ENCODE assay signal across 1 cellular context in genomic region chr12:57611116-57611809, GRCh38.
A peak's percentile ranks its signal among the peaks of the same experiment; 100 is the strongest.
TF ChIP-seq lines count a peak whose summit lies in the region.

Gene ARHGEF25 (plus strand): TSS chr12:57611435. CDS start chr12:57611895, 460 bp downstream.

TF ChIP-seq in HepG2, 621 proteins besides CTCF, POLR2A, EP300 and RAD21 (continued from another document and continues in another):
- TF ChIP-seq ZNF512B (CRISPR knock-in tag; IDR thresholded peaks at IDR 0.05; ENCODE audit: borderline replicate concordance): no peak
- TF ChIP-seq TIGD3 (CRISPR knock-in tag; IDR thresholded peaks at IDR 0.05; ENCODE audit: borderline replicate concordance): no peak
- 0 out of 2 replicates have a peak, but pooled peaks have one; percentile 50 for TF ChIP-seq ZNF335 (CRISPR knock-in tag; IDR thresholded peaks at IDR 0.05)
- peak; percentile 47; the same call in 1 of the 2 replicates for TF ChIP-seq DR1 (CRISPR knock-in tag; IDR thresholded peaks at IDR 0.05)
- TF ChIP-seq POLR2G (IDR thresholded peaks at IDR 0.05; ENCODE audit: low read depth, low read length): peak; percentile 80
- TF ChIP-seq ZNF260 (CRISPR knock-in tag; IDR thresholded peaks at IDR 0.05; ENCODE audit: borderline replicate concordance, low read depth): no peak
- no peak for TF ChIP-seq ATF2 (CRISPR knock-in tag; IDR thresholded peaks at IDR 0.05)
- 0 out of 2 replicates have a peak, but pooled peaks have one; percentile 73 for TF ChIP-seq ZNF557 (CRISPR knock-in tag; IDR thresholded peaks at IDR 0.05)
- TF ChIP-seq ZNF232 (CRISPR knock-in tag; IDR thresholded peaks at IDR 0.05; ENCODE audit: borderline replicate concordance): 0 out of 2 replicates have a peak, but pooled peaks have one; percentile 61
- TF ChIP-seq MYC (CRISPR knock-in tag; IDR thresholded peaks at IDR 0.05; ENCODE audit: borderline replicate concordance): peak; percentile 86; the same call in 1 of the 2 replicates
- TF ChIP-seq ZNF101 (CRISPR knock-in tag; IDR thresholded peaks at IDR 0.05; ENCODE audit: borderline replicate concordance, low read depth): no peak
- TF ChIP-seq PHF8 (CRISPR knock-in tag; IDR thresholded peaks at IDR 0.05): peak; percentile 93
- TF ChIP-seq NR0B2 (CRISPR knock-in tag; IDR thresholded peaks at IDR 0.05): peak; percentile 53; the same call in 1 of the 2 replicates
- TF ChIP-seq CBFB (CRISPR knock-in tag; IDR thresholded peaks at IDR 0.05): no peak
- peak; percentile 59; the same call in 1 of the 2 replicates for TF ChIP-seq ZNF746 (CRISPR knock-in tag; IDR thresholded peaks at IDR 0.05)
- TF ChIP-seq PATZ1 (CRISPR knock-in tag; IDR thresholded peaks at IDR 0.05): peak; percentile 77; the same call in 1 of the 2 replicates
- no peak for TF ChIP-seq ZNF205 (CRISPR knock-in tag; IDR thresholded peaks at IDR 0.05)
- peak; percentile 93 for TF ChIP-seq ZFY (CRISPR knock-in tag; IDR thresholded peaks at IDR 0.05)
- TF ChIP-seq ETV5 (CRISPR knock-in tag; IDR thresholded peaks at IDR 0.05; ENCODE audit: borderline replicate concordance): peak; percentile 69; the same call in 1 of the 2 replicates
- no peak for TF ChIP-seq ARNT2 (CRISPR knock-in tag; IDR thresholded peaks at IDR 0.05; ENCODE audit: low read depth)
- TF ChIP-seq PBX3 (CRISPR knock-in tag; IDR thresholded peaks at IDR 0.05; ENCODE audit: borderline replicate concordance): no peak
- peak; percentile 87 for TF ChIP-seq KDM5B (CRISPR knock-in tag; IDR thresholded peaks at IDR 0.05; ENCODE audit: borderline replicate concordance)
- peak; percentile 83 for TF ChIP-seq GABPB1 (CRISPR knock-in tag; IDR thresholded peaks at IDR 0.05)
- peak; percentile 51; the same call in 1 of the 2 replicates for TF ChIP-seq ETV6 (CRISPR knock-in tag; conservative IDR thresholded peaks at IDR 0.05)
- no peak for TF ChIP-seq TCF12 (IDR thresholded peaks at IDR 0.05)
- TF ChIP-seq TCF12 (CRISPR knock-in tag; IDR thresholded peaks at IDR 0.05): peak; percentile 84
- no peak for TF ChIP-seq ARID5B (CRISPR knock-in tag; IDR thresholded peaks at IDR 0.05)
- no peak for TF ChIP-seq CREB1 (IDR thresholded peaks at IDR 0.05)
- no peak for TF ChIP-seq CREB1 (CRISPR knock-in tag; IDR thresholded peaks at IDR 0.05)
- no peak for TF ChIP-seq SKI (IDR thresholded peaks at IDR 0.05; ENCODE audit: partially characterized antibody)
- no peak for TF ChIP-seq ZBTB39 (CRISPR knock-in tag; IDR thresholded peaks at IDR 0.05)
- no peak for TF ChIP-seq ZKSCAN8 (CRISPR knock-in tag; IDR thresholded peaks at IDR 0.05; ENCODE audit: borderline replicate concordance)
- TF ChIP-seq YY1 (IDR thresholded peaks at IDR 0.05; ENCODE audit: insufficient read depth, insufficient replicate concordance, low read depth, low read length): peak; percentile 38
- TF ChIP-seq REXO4 (CRISPR knock-in tag; IDR thresholded peaks at IDR 0.05; ENCODE audit: borderline replicate concordance): no peak
- 0 out of 2 replicates have a peak, but pooled peaks have one; percentile 58 for TF ChIP-seq IKZF5 (CRISPR knock-in tag; IDR thresholded peaks at IDR 0.05)
- no peak for TF ChIP-seq PAF1 (CRISPR knock-in tag; IDR thresholded peaks at IDR 0.05)
- 0 out of 2 replicates have a peak, but pooled peaks have one; percentile 34 for TF ChIP-seq ZC3H4 (CRISPR knock-in tag; IDR thresholded peaks at IDR 0.05; ENCODE audit: borderline replicate concordance)
- TF ChIP-seq HNF4A (CRISPR knock-in tag; IDR thresholded peaks at IDR 0.05): peak; percentile 45; the same call in 1 of the 2 replicates
- TF ChIP-seq CENPX (CRISPR knock-in tag; IDR thresholded peaks at IDR 0.05): no peak
- TF ChIP-seq ZNF383 (CRISPR knock-in tag; IDR thresholded peaks at IDR 0.05; ENCODE audit: borderline replicate concordance): no peak
- TF ChIP-seq UBTF (CRISPR knock-in tag; IDR thresholded peaks at IDR 0.05): peak; percentile 21; the same call in 1 of the 2 replicates
- peak; percentile 61 for TF ChIP-seq SALL1 (CRISPR knock-in tag; IDR thresholded peaks at IDR 0.05)
- no peak for TF ChIP-seq TBX3 (IDR thresholded peaks at IDR 0.05; ENCODE audit: borderline replicate concordance)
